10 cellular contexts compared by ENCODE assay signal in genomic region chr1:62384276-62385005, GRCh38. TPM values are rescaled to one million over a fixed set of nuclear protein-coding genes. Genes with fewer than 3 reads are reported as not detected.
A peak's percentile ranks its signal among the peaks of the same experiment; 100 is the strongest.
DNase-seq lines count a peak whose midpoint lies in the region; ATAC-seq and TF ChIP-seq lines count a peak whose summit lies in the region.
"Had no signal": no experiment of that assay in that cellular context is flagged by ENCODE, and none has a peak within 500 bp of the region (broad histone marks: within the 10 kb centered on the region; RNA-seq: fewer than 3 reads in every experiment).

No MANE protein-coding gene starts in this region.

- TF ChIP-seq CTCF in RWPE1 (conservative IDR thresholded peaks at IDR 0.05; ENCODE audit: low read depth) (no peak), heart right ventricle (IDR thresholded peaks at IDR 0.05) (no peak)

- H3K36me3 ChIP-seq in heart right ventricle: no peaks in the 10 kb centered on the region
- H3K36me3 ChIP-seq in aorta (ENCODE audit: control insufficient read depth in 1 of 2, insufficient read depth in 2 of 2, low read length in 1 of 2): no peaks in the 10 kb centered on the region

- peaks cover 0 to 12% (median 4%) of the 10 kb centered on the region in 9 donors for H3K4me1 ChIP-seq in heart right ventricle
- no peaks in the 10 kb centered on the region for H3K4me1 ChIP-seq in aorta (ENCODE audit: control insufficient read depth in 1 of 2, insufficient read depth in 2 of 2, low read length in 2 of 2)

- DNase-seq in Right ventricle myocardium superior: peak; percentile 43
- no peak for DNase-seq in cardiac septum (ENCODE audit: low spot score)
- peak; percentile 50 for DNase-seq in RWPE1 (ENCODE audit: low spot score)
- DNase-seq in heart right ventricle: peak in 1 of 2 donors; percentile 28
- no peak for DNase-seq in aorta
- no peak for DNase-seq in effector CD4-positive, alpha-beta T cell
- DNase-seq: AML-193 had no signal

- POLR2A ChIA-PET in RWPE1 (lab: Yijun Ruan, JAX; ENCODE audit: low non-redundant PET): no interaction called here

- ATAC-seq in Right ventricle myocardium superior (ENCODE audit: poor library complexity) (peak; percentile 93), heart right ventricle (peak; percentile 77 to 97 (median 93)), aorta (ENCODE audit: low FRiP score) (peak; percentile 59), HG02763 (IDR thresholded peaks at IDR 0.05; ENCODE audit: unreplicated experiment) (no peak), GM21360 (IDR thresholded peaks at IDR 0.05; ENCODE audit: unreplicated experiment) (no peak)
- ATAC-seq: Panc1 had no signal

- CTCF ChIA-PET in RWPE1 (lab: Yijun Ruan, JAX): no interaction called here

- H3K27me3 ChIP-seq in heart right ventricle (peaks cover 0 to 5% (median 0%) of the 10 kb centered on the region in 7 donors), aorta (ENCODE audit: control insufficient read depth in 1 of 2, insufficient read depth in 2 of 2, low read length in 1 of 2) (peaks cover 0 to 2% of the 10 kb centered on the region in 2 donors)

- 44 to 49% methylated on average over 7 of the region's 7 CpGs for WGBS in heart right ventricle, 2 donors
- 31 to 33% methylated on average over 7 of the region's 7 CpGs for WGBS in aorta, 2 donors

- intact Hi-C loops in Right ventricle myocardium superior (cut with DNase I): no loop called here
- intact Hi-C loops in cardiac septum (cut with DNase I): no loop called here
- intact Hi-C loops in heart right ventricle (cut with DNase I): no loop called here
- intact Hi-C loops in aorta (cut with DNase I): no loop called here

- H3K9me3 ChIP-seq in heart right ventricle (no peaks in the 10 kb centered on the region), aorta (ENCODE audit: control insufficient read depth, low read length) (no peaks in the 10 kb centered on the region)

- H3K27ac ChIP-seq in RWPE1 (no peak overlapping the region), heart right ventricle (no peak overlapping the region), aorta (ENCODE audit: low read depth in 1 of 2, low read length in 2 of 2) (no peak overlapping the region)

- no peak overlapping the region for H3K4me3 ChIP-seq in heart right ventricle
- H3K4me3 ChIP-seq in aorta (ENCODE audit: low read length in 2 of 2): no peak overlapping the region

RNA-seq across cellular contexts. Expression of gene USP1, which starts 52.4 kb away (rescaled TPM):
- 12.3 TPM for total RNA-seq in Right ventricle myocardium superior
- total RNA-seq in cardiac septum: 15.0 TPM
- 10 to 100 TPM; 11.0 to 16.4 (median 14.3) TPM for total RNA-seq in heart right ventricle
- polyA plus RNA-seq in heart right ventricle: 1 to 10 TPM; 5.6 to 8.7 TPM
- 10 to 100 TPM; 21.3 to 22.9 TPM for total RNA-seq in aorta
- polyA plus RNA-seq in aorta: 10 to 100 TPM; 13.5 to 14.5 TPM

Comparison
In these comparisons a context has a peak if more than half of its experiments do, and no peak if none do; other contexts are left out.
1. DNase-seq: peak in Right ventricle myocardium superior (single experiment) and RWPE1 (single experiment); none in cardiac septum (single experiment), aorta (0 of 2) and effector CD4-positive, alpha-beta T cell (single experiment).
2. ATAC-seq: peak in Right ventricle myocardium superior (single experiment), heart right ventricle (8 of 8) and aorta (single experiment); none in HG02763 (single experiment) and GM21360 (single experiment).